23 cellular contexts compared by ENCODE assay signal in the genomic region with DNA sequence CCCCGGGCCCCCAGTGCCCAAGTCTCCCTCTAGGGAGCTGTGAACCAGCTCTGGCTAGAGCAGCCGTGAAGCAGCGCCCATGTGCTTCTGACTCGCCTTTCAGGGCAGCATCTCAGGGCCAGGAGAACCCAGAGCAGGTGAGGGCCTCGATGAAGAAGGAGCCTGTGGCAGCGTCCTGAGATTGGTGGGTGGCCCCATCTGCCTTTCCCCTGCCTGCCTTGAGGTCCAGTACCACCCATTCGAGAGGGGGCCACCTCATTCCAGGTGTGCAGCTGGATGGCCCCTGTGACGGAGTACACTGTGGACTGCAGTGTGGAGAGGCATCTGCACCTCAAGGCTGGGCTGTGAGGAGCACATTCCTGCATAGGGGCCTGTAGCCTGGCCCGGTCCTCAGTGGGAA.
"Had no signal": no experiment of that assay in that cellular context is flagged by ENCODE, and none has a peak within 500 bp of the region (broad histone marks: within the 10 kb centered on the region; RNA-seq: fewer than 3 reads in every experiment).

No MANE protein-coding gene starts in this region.

- H3K27ac ChIP-seq: esophagus squamous epithelium, left lung, lower lobe of right lung, neural progenitor cell, parathyroid adenoma, prostate gland, spleen, suprapubic skin, thyroid gland had no signal

- H3K4me3 ChIP-seq: esophagus squamous epithelium, left lung, lower lobe of right lung, neural progenitor cell, prostate gland, spleen, suprapubic skin, thyroid gland had no signal

- H3K79me2 ChIP-seq: parathyroid adenoma had no signal

- H3K9ac ChIP-seq: neural progenitor cell, parathyroid adenoma had no signal

- H3K27me3 ChIP-seq: esophagus squamous epithelium, neural progenitor cell, spleen, suprapubic skin, thyroid gland had no signal

- ATAC-seq: left lung; lower lobe of right lung; natural killer cell treated with Interleukin-12 subunit alpha and Interleukin-12 subunit beta and Interleukin-15 and Interleukin-18, amount 100 ng/mL, for 72 hours; sciatic nerve had no signal

- FAIRE-seq: colon, keratinocyte, urothelium cell line had no signal

- H3K27ac Mint-ChIP-seq: natural killer cell treated with Interleukin-12 subunit alpha and Interleukin-12 subunit beta and Interleukin-15 and Interleukin-18, amount 100 ng/mL, for 72 hours; neural progenitor cell; type B pancreatic cell had no signal

- H3K36me3 ChIP-seq: neural progenitor cell had no signal

- H3K4me3 Mint-ChIP-seq: immature natural killer cell; natural killer cell treated with Interleukin-12 subunit alpha and Interleukin-12 subunit beta and Interleukin-15 and Interleukin-18, amount 100 ng/mL, for 72 hours; neural progenitor cell; type B pancreatic cell had no signal

- H3K9me3 Mint-ChIP-seq: immature natural killer cell; natural killer cell treated with Interleukin-12 subunit alpha and Interleukin-12 subunit beta and Interleukin-15 and Interleukin-18, amount 100 ng/mL, for 72 hours; neural progenitor cell; type B pancreatic cell had no signal

- H3K4me1 ChIP-seq: prostate gland had no signal

- DNase-seq: dermis blood vessel endothelial cell; esophagus squamous epithelium; foreskin fibroblast; immature natural killer cell; lower lobe of right lung; mesenchymal stem cell; midbrain; occipital lobe; retina; spleen; stimulated activated naive CD4-positive, alpha-beta T cell treated with Interleukin-2 at 50 U/mL for 16 hours; thyroid gland had no signal

- H2AFZ ChIP-seq: neural progenitor cell, parathyroid adenoma had no signal

- H3K4me2 ChIP-seq: neural progenitor cell had no signal

- H3K9me3 ChIP-seq: esophagus squamous epithelium, left lung, lower lobe of right lung, prostate gland, spleen, suprapubic skin, thyroid gland had no signal
